Comparison of ENCODE assay signal across 17 cellular contexts in genomic region chr12:31508436-31509150, GRCh38.
DNase-seq lines count a peak whose midpoint lies in the region; ATAC-seq and TF ChIP-seq lines count a peak whose summit lies in the region.
"Had no signal": no experiment of that assay in that cellular context is flagged by ENCODE, and none has a peak within 500 bp of the region (broad histone marks: within the 10 kb centered on the region; RNA-seq: fewer than 3 reads in every experiment).

No MANE protein-coding gene starts in this region.

- BruUV-seq in PC-3 (replicated peaks; lab: Mats Ljungman, UMichigan): no TSS peak

- no peaks in the 10 kb centered on the region for H3K27me3 Mint-ChIP-seq in osteocyte (ENCODE audit: unreplicated experiment)
- no peaks in the 10 kb centered on the region for H3K27me3 Mint-ChIP-seq in T-helper 2 cell treated with Interferon-gamma antibody and Interleukin-4, amounts not matched to agents 5 μg/mL and 100 μg/mL, for 36 hours (ENCODE audit: low read depth)
- no peaks in the 10 kb centered on the region for H3K27me3 Mint-ChIP-seq in activated naive CD8-positive, alpha-beta T cell treated with anti-CD3 and anti-CD28 coated beads for 36 hours

- peaks cover 27% of the 10 kb centered on the region for H3K4me1 ChIP-seq in PC-3 (ENCODE audit: insufficient read depth, low read length)

- POLR2A ChIA-PET in PC-3 (lab: Charles Lee; ENCODE audit: unreplicated experiment): interaction anchor here (0.7 kb wide), 1 partner anchor 10 kb away, joined by 5 read pairs; no protein-coding TSS in a partner anchor

- no peaks in the 10 kb centered on the region for H3K9me2 ChIP-seq in PC-3 (replicated peaks; ENCODE audit: low read length)

- no peaks in the 10 kb centered on the region for H3K27me3 ChIP-seq in PC-3 (ENCODE audit: low read length)

- intact Hi-C loops in PC-3 (cut with micrococcal nuclease): no loop called here

- no peaks in the 10 kb centered on the region for H3K36me3 ChIP-seq in PC-3 (ENCODE audit: low read depth, low read length)

- peak overlapping the region; percentile 51 for H3K27ac Mint-ChIP-seq in osteocyte (ENCODE audit: unreplicated experiment)
- no peak overlapping the region for H3K27ac Mint-ChIP-seq in T-helper 2 cell treated with Interferon-gamma antibody and Interleukin-4, amounts not matched to agents 5 μg/mL and 100 μg/mL, for 36 hours
- H3K27ac Mint-ChIP-seq in activated naive CD8-positive, alpha-beta T cell treated with anti-CD3 and anti-CD28 coated beads for 36 hours: no peak overlapping the region
- H3K27ac Mint-ChIP-seq: activated CD8-positive, alpha-beta T cell treated with anti-CD3 and anti-CD28 coated beads for 36 hours; CD14-positive monocyte had no signal

- CTCF ChIA-PET in PC-3 (lab: Charles Lee): interaction anchor here (0.6 kb wide), 1 partner anchor 10 kb away, joined by 5 read pairs; no protein-coding TSS in a partner anchor

- H3K4me3 ChIP-seq in PC-3 (ENCODE audit: low read length): no peak overlapping the region
- H3K4me3 ChIP-seq: GM12878 had no signal

- DNase-seq in ELF-1 (ENCODE audit: low read depth, low spot score) (peak; percentile 10), PC-3 (no peak), foreskin melanocyte (peak; percentile 62), osteocyte (ENCODE audit: extremely low spot score, unreplicated experiment) (no peak), cerebellar nuclear complex (lab: John Stamatoyannopoulos, UW) (no peak)
- no peak for DNase-seq in T-helper 2 cell treated with Interferon-gamma antibody and Interleukin-4, amounts not matched to agents 5 μg/mL and 100 μg/mL, for 36 hours (ENCODE audit: low spot score)
- no peak for DNase-seq in activated naive CD8-positive, alpha-beta T cell treated with anti-CD3 and anti-CD28 coated beads for 36 hours
- DNase-seq: activated CD8-positive, alpha-beta T cell treated with anti-CD3 and anti-CD28 coated beads for 36 hours; activated naive CD4-positive, alpha-beta T cell treated with anti-CD3 and anti-CD28 coated beads, Interleukin-2, amount 50 U/mL, for 16 hours; activated T-cell treated with anti-CD3 and anti-CD28 coated beads, Interleukin-2, amount 50 U/mL, for 1 hour; nucleus accumbens; stimulated activated CD4-positive, alpha-beta T cell treated with anti-CD3 and anti-CD28 coated beads, Interleukin-4, amount 100 ng/mL, for 24 hours had no signal

- ATAC-seq in PC-3 (no peak), GM18861 (IDR thresholded peaks at IDR 0.05; ENCODE audit: unreplicated experiment) (no peak)
- ATAC-seq: activated CD4-positive, CD25-positive, alpha-beta regulatory T cell treated with anti-CD3 and anti-CD28 coated beads, Interleukin-2, amount 50 U/mL, for 24 hours; activated CD8-positive, alpha-beta T cell treated with anti-CD3 and anti-CD28 coated beads for 36 hours; GM12878; HepG2 had no signal

- peak overlapping the region; percentile 53 for H3K27ac ChIP-seq in PC-3 (ENCODE audit: low read length)

- no peaks in the 10 kb centered on the region for H3K9me3 ChIP-seq in PC-3 (ENCODE audit: low read length)

- H3K79me2 ChIP-seq in PC-3 (ENCODE audit: low read length): no peaks in the 10 kb centered on the region

- H3K4me3 Mint-ChIP-seq in osteocyte (ENCODE audit: unreplicated experiment): no peak overlapping the region
- no peak overlapping the region for H3K4me3 Mint-ChIP-seq in T-helper 2 cell treated with Interferon-gamma antibody and Interleukin-4, amounts not matched to agents 5 μg/mL and 100 μg/mL, for 36 hours
- H3K4me3 Mint-ChIP-seq in activated naive CD8-positive, alpha-beta T cell treated with anti-CD3 and anti-CD28 coated beads for 36 hours: no peak overlapping the region
- H3K4me3 Mint-ChIP-seq: activated CD8-positive, alpha-beta T cell treated with anti-CD3 and anti-CD28 coated beads for 36 hours; CD14-positive monocyte had no signal

- no peaks in the 10 kb centered on the region for H3K36me3 Mint-ChIP-seq in osteocyte (ENCODE audit: unreplicated experiment)
- no peaks in the 10 kb centered on the region for H3K36me3 Mint-ChIP-seq in T-helper 2 cell treated with Interferon-gamma antibody and Interleukin-4, amounts not matched to agents 5 μg/mL and 100 μg/mL, for 36 hours (ENCODE audit: low read depth)
- no peaks in the 10 kb centered on the region for H3K36me3 Mint-ChIP-seq in activated naive CD8-positive, alpha-beta T cell treated with anti-CD3 and anti-CD28 coated beads for 36 hours
- H3K36me3 Mint-ChIP-seq: CD14-positive monocyte had no signal

- H3K4me1 Mint-ChIP-seq in osteocyte (ENCODE audit: unreplicated experiment): peaks cover 38% of the 10 kb centered on the region
- no peaks in the 10 kb centered on the region for H3K4me1 Mint-ChIP-seq in T-helper 2 cell treated with Interferon-gamma antibody and Interleukin-4, amounts not matched to agents 5 μg/mL and 100 μg/mL, for 36 hours (ENCODE audit: low read depth)
- H3K4me1 Mint-ChIP-seq in activated naive CD8-positive, alpha-beta T cell treated with anti-CD3 and anti-CD28 coated beads for 36 hours: no peaks in the 10 kb centered on the region
- H3K4me1 Mint-ChIP-seq: CD14-positive monocyte had no signal

- H3K9ac ChIP-seq in PC-3 (ENCODE audit: low read length): no peak overlapping the region

- peak overlapping the region; percentile 38 for H3K4me2 ChIP-seq in PC-3 (ENCODE audit: low read length)

- H2AFZ ChIP-seq in PC-3 (ENCODE audit: low read length): 0 out of 2 replicates have a peak overlapping the region, but pooled peaks have one; percentile 9

- peaks cover 6% of the 10 kb centered on the region for H3K9me3 Mint-ChIP-seq in osteocyte (ENCODE audit: unreplicated experiment)
- no peaks in the 10 kb centered on the region for H3K9me3 Mint-ChIP-seq in T-helper 2 cell treated with Interferon-gamma antibody and Interleukin-4, amounts not matched to agents 5 μg/mL and 100 μg/mL, for 36 hours
- H3K9me3 Mint-ChIP-seq in activated naive CD8-positive, alpha-beta T cell treated with anti-CD3 and anti-CD28 coated beads for 36 hours: peaks cover 7% of the 10 kb centered on the region

- H3F3A ChIP-seq in PC-3 (ENCODE audit: low read length, unreplicated experiment): no peaks in the 10 kb centered on the region

- no peaks in the 10 kb centered on the region for H4K20me1 ChIP-seq in PC-3 (ENCODE audit: low read length)

- TF ChIP-seq CTCF in PC-3 (conservative IDR thresholded peaks at IDR 0.05; ENCODE audit: low read depth, low read length) (no peak), osteocyte (IDR thresholded peaks at IDR 0.05) (no peak)

Comparison
In these comparisons a context has a peak if more than half of its experiments do, and no peak if none do; other contexts are left out.
1. DNase-seq: peak in ELF-1 (single experiment) and foreskin melanocyte (single experiment); none in PC-3 (single experiment), osteocyte (single experiment), T-helper 2 cell treated with Interferon-gamma antibody and Interleukin-4, amounts not matched to agents 5 μg/mL and 100 μg/mL, for 36 hours (single experiment), activated naive CD8-positive, alpha-beta T cell treated with anti-CD3 and anti-CD28 coated beads for 36 hours (single experiment) and cerebellar nuclear complex (0 of 2).